ENCODE assay signal across 8 cellular contexts in genomic region chr6:145815875-145816274, GRCh38. TPM values are rescaled to one million over a fixed set of nuclear protein-coding genes. Genes with fewer than 3 reads are reported as not detected.
DNase-seq lines count a peak whose midpoint lies in the region; TF ChIP-seq lines count a peak whose summit lies in the region.

No MANE protein-coding gene starts in this region.

- H3K27me3 Mint-ChIP-seq in activated T-helper 2 cell treated with anti-CD3 and anti-CD28 coated beads, Interferon-gamma antibody, Interleukin-2, Interleukin-4, amounts not matched to agents 10 μg/mL and 5 μg/mL and 100 μg/mL, durations not matched to agents 14 hours and 24 hours and 36 hours (ENCODE audit: low read depth): no peaks in the 10 kb centered on the region

- WGBS in thymus: 87% methylated on average over 2 of the region's 2 CpGs

- no peak for DNase-seq in A673 (ENCODE audit: low spot score)
- peak; percentile 8 for DNase-seq in H7
- no peak for DNase-seq in activated T-helper 2 cell treated with anti-CD3 and anti-CD28 coated beads, Interferon-gamma antibody, Interleukin-2, Interleukin-4, amounts not matched to agents 10 μg/mL and 5 μg/mL and 100 μg/mL, durations not matched to agents 14 hours and 24 hours and 36 hours (ENCODE audit: low spot score)
- DNase-seq in kidney epithelial cell (ENCODE audit: low read depth): no peak
- no peak for DNase-seq in NCI-H146 treated with DMSO at 0.1 percent for 48 hours (lab: John Stamatoyannopoulos, UW; ENCODE audit: unreplicated experiment)
- no peak for DNase-seq in GM19238 (ENCODE audit: insufficient read length, low spot score)
- DNase-seq in NCI-H748 (lab: John Stamatoyannopoulos, UW; ENCODE audit: unreplicated experiment): no peak

- H3K4me3 ChIP-seq in A673 (ENCODE audit: low read depth, low read length, poor library complexity, severe bottlenecking) (peak overlapping the region; percentile 84), H7 (ENCODE audit: insufficient read depth, low read depth, low read length) (peak overlapping the region; percentile 77), kidney epithelial cell (ENCODE audit: low read depth, low read length) (peak overlapping the region; percentile 86), thymus (ENCODE audit: low read length) (peak overlapping the region; percentile 86)

- no peaks in the 10 kb centered on the region for H3K36me3 Mint-ChIP-seq in activated T-helper 2 cell treated with anti-CD3 and anti-CD28 coated beads, Interferon-gamma antibody, Interleukin-2, Interleukin-4, amounts not matched to agents 10 μg/mL and 5 μg/mL and 100 μg/mL, durations not matched to agents 14 hours and 24 hours and 36 hours (ENCODE audit: low read depth)

- no peak for TF ChIP-seq CTCF in A673 (conservative IDR thresholded peaks at IDR 0.05; ENCODE audit: low read depth, low read length)
- no peak for TF ChIP-seq CTCF in kidney epithelial cell (IDR thresholded peaks at IDR 0.05; ENCODE audit: insufficient read depth, low read length, poor library complexity, severe bottlenecking)

- no peaks in the 10 kb centered on the region for H3K36me3 ChIP-seq in A673 (ENCODE audit: insufficient read depth, low read length, poor library complexity, severe bottlenecking)
- H3K36me3 ChIP-seq in H7 (replicated peaks; ENCODE audit: control insufficient read depth, insufficient read depth, low read length): no peaks in the 10 kb centered on the region
- H3K36me3 ChIP-seq in kidney epithelial cell (ENCODE audit: control insufficient read depth, insufficient read depth, low read length): no peaks in the 10 kb centered on the region
- H3K36me3 ChIP-seq in thymus (ENCODE audit: control insufficient read depth, insufficient read depth): no peaks in the 10 kb centered on the region

- H3K9me3 ChIP-seq in A673 (ENCODE audit: low read depth, low read length, poor library complexity, severe bottlenecking) (no peaks in the 10 kb centered on the region), thymus (ENCODE audit: control insufficient read depth) (no peaks in the 10 kb centered on the region)

- peak overlapping the region; percentile 87 for H3K4me3 Mint-ChIP-seq in activated T-helper 2 cell treated with anti-CD3 and anti-CD28 coated beads, Interferon-gamma antibody, Interleukin-2, Interleukin-4, amounts not matched to agents 10 μg/mL and 5 μg/mL and 100 μg/mL, durations not matched to agents 14 hours and 24 hours and 36 hours (ENCODE audit: low read depth)

- H3K27me3 ChIP-seq in A673 (replicated peaks; ENCODE audit: insufficient read depth, low read depth, low read length, poor library complexity) (no peaks in the 10 kb centered on the region), H7 (ENCODE audit: control insufficient read depth, insufficient read depth, low read length) (no peaks in the 10 kb centered on the region), kidney epithelial cell (ENCODE audit: control insufficient read depth, insufficient read depth, low read length) (no peaks in the 10 kb centered on the region), thymus (ENCODE audit: control insufficient read depth, insufficient read depth) (no peaks in the 10 kb centered on the region)

- BruUV-seq in A673 (replicated peaks; lab: Mats Ljungman, UMichigan): TSS peak; percentile 44

- H3K27ac ChIP-seq in A673 (ENCODE audit: low read depth, low read length, poor library complexity, severe bottlenecking) (no peak overlapping the region), thymus (ENCODE audit: low read depth) (no peak overlapping the region)

- no peak overlapping the region for H3K27ac Mint-ChIP-seq in activated T-helper 2 cell treated with anti-CD3 and anti-CD28 coated beads, Interferon-gamma antibody, Interleukin-2, Interleukin-4, amounts not matched to agents 10 μg/mL and 5 μg/mL and 100 μg/mL, durations not matched to agents 14 hours and 24 hours and 36 hours

- CTCF ChIA-PET in A673 (lab: Charles Lee): no interaction called here

- H3K4me1 ChIP-seq in A673 (ENCODE audit: insufficient read depth, low read length, poor library complexity, severe bottlenecking): peaks cover 16% of the 10 kb centered on the region
- no peaks in the 10 kb centered on the region for H3K4me1 ChIP-seq in thymus (ENCODE audit: control insufficient read depth, insufficient read depth, low read length)

- no peaks in the 10 kb centered on the region for H3K9me3 Mint-ChIP-seq in activated T-helper 2 cell treated with anti-CD3 and anti-CD28 coated beads, Interferon-gamma antibody, Interleukin-2, Interleukin-4, amounts not matched to agents 10 μg/mL and 5 μg/mL and 100 μg/mL, durations not matched to agents 14 hours and 24 hours and 36 hours

- POLR2A ChIA-PET in A673 (lab: Charles Lee; ENCODE audit: low non-redundant PET): no interaction called here

- intact Hi-C loops in A673 (cut with micrococcal nuclease; ENCODE audit: unreplicated experiment): loop anchor here (2.0 kb wide), 1 partner anchor 81 kb away; the partner anchor contains the start of gene EPM2A
- intact Hi-C loops in activated T-helper 2 cell treated with anti-CD3 and anti-CD28 coated beads, Interferon-gamma antibody, Interleukin-2, Interleukin-4, amounts not matched to agents 10 μg/mL and 5 μg/mL and 100 μg/mL, durations not matched to agents 14 hours and 24 hours and 36 hours (cut with micrococcal nuclease): loop anchor here (10.0 kb wide), 1 partner anchor 969 kb away; no protein-coding TSS in a partner anchor

- peaks cover 47% of the 10 kb centered on the region for H3K4me1 Mint-ChIP-seq in activated T-helper 2 cell treated with anti-CD3 and anti-CD28 coated beads, Interferon-gamma antibody, Interleukin-2, Interleukin-4, amounts not matched to agents 10 μg/mL and 5 μg/mL and 100 μg/mL, durations not matched to agents 14 hours and 24 hours and 36 hours (ENCODE audit: low read depth)

RNA-seq across cellular contexts. Expression of gene FBXO30, which starts 1.3 kb away (rescaled TPM):
- 10.9 and 12.2 TPM in 2 replicates for total RNA-seq in A673 (2021)
- 8.3 and 9.0 TPM in 2 replicates for total RNA-seq in H7 (2014; rRNA removed; shearing (Covaris generic))
- total RNA-seq in activated T-helper 2 cell treated with anti-CD3 and anti-CD28 coated beads, Interferon-gamma antibody, Interleukin-2, Interleukin-4, amounts not matched to agents 10 μg/mL and 5 μg/mL and 100 μg/mL, durations not matched to agents 14 hours and 24 hours and 36 hours: 6.4 and 6.8 TPM in 2 replicates
- total RNA-seq in kidney epithelial cell: 9.2 and 10.1 TPM in 2 replicates
- 5.7 TPM for polyA plus RNA-seq in thymus
